ENCODE assay signal across 25 cellular contexts in the genomic region with DNA sequence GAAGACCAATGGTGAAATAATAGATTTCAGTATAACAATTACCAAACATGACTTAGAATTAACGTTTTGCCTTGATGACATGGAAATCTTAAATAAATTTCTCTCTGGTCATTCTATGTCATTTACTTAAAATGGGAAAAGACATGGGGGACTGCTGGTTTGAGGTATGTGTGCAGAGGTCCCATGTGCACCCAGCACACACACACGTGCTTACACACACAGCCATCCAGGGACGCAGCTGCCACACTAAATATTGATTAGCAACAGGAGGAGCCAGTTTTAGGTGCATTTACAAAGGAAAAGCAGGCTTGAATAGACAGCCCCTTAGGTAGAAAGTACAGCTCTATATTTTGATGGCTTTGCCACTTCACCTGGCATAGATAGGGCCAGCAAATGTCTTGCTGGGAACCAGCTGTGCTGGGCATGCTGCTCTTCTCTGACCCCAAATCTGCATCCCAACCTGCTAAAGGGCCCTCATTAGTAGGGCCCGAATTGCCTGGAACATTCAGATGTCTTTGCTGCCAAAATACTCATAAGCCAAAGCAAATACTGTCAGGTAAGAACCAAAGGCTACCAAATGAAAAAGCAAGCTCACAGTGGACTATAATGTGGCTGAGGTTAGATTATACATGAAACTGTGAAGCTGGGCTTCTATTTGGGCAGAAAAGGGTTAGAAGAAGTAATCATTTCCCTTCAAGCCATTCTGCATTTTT.
"Had no signal": no experiment of that assay in that cellular context is flagged by ENCODE, and none has a peak within 500 bp of the region (broad histone marks: within the 10 kb centered on the region; RNA-seq: fewer than 3 reads in every experiment).

No MANE protein-coding gene starts in this region.

- H3K4me3 ChIP-seq: colonic mucosa, esophagus squamous epithelium, left lung, mucosa of descending colon, prostate gland, right atrium auricular region, smooth muscle cell, stomach, tibial artery had no signal

- H3K27me3 ChIP-seq: colonic mucosa, esophagus squamous epithelium, left lung, right atrium auricular region, stomach had no signal

- H3K36me3 ChIP-seq: colonic mucosa, esophagus squamous epithelium, left lung, prostate gland, right atrium auricular region, stomach, tibial artery had no signal

- H3K4me2 ChIP-seq: smooth muscle cell had no signal

- H3K79me2 ChIP-seq: parathyroid adenoma had no signal

- H3K9ac ChIP-seq: parathyroid adenoma had no signal

- FAIRE-seq: endometrium, keratinocyte had no signal

- H2AFZ ChIP-seq: parathyroid adenoma had no signal

- DNase-seq: colonic mucosa; dermis blood vessel endothelial cell; effector memory CD4-positive, alpha-beta T cell; erythroblast; esophagus squamous epithelium; foreskin melanocyte; left lung; mesenchymal stem cell; mucosa of descending colon; naive B cell; stimulated activated CD4-positive, alpha-beta T cell treated with anti-CD3 and anti-CD28 coated beads, Interleukin-12 subunit alpha, Interleukin-12 subunit beta, amount 100 ng/mL, for 4 hours; stimulated activated CD4-positive, alpha-beta T cell treated with anti-CD3 and anti-CD28 coated beads, Interleukin-1b, Interleukin-23, amount 100 ng/mL, for 48 hours; stimulated activated CD4-positive, alpha-beta T cell treated with anti-CD3 and anti-CD28 coated beads, Interleukin-4, amount 100 ng/mL, for 1 hour; stimulated activated naive CD4-positive, alpha-beta T cell treated with Interleukin-2 at 50 U/mL for 16 hours; stomach; tibial artery had no signal

- H3K27ac ChIP-seq: colonic mucosa, esophagus squamous epithelium, left lung, parathyroid adenoma, prostate gland, right atrium auricular region, stomach, tibial artery had no signal

- H3K9me3 ChIP-seq: colonic mucosa, esophagus squamous epithelium, left lung, mucosa of descending colon, prostate gland, right atrium auricular region, stomach, tibial artery had no signal

- H3K4me1 ChIP-seq: colonic mucosa, esophagus squamous epithelium, left lung, parathyroid adenoma, prostate gland, right atrium auricular region, stomach, tibial artery had no signal

- ATAC-seq: left lung; mucosa of descending colon; natural killer cell treated with Interleukin-12 subunit alpha and Interleukin-12 subunit beta and Interleukin-15 and Interleukin-18, amount 100 ng/mL, for 72 hours; sciatic nerve; stimulated activated effector memory CD8-positive, alpha-beta T cell treated with anti-CD3 and anti-CD28 coated beads, Interleukin-12 subunit alpha, Interleukin-12 subunit beta, amount 100 ng/mL, for 72 hours had no signal
